8 cellular contexts compared by ENCODE assay signal in genomic region chr1:100038401-100039306, GRCh38.
DNase-seq lines count a peak whose midpoint lies in the region; ATAC-seq and TF ChIP-seq lines count a peak whose summit lies in the region.

No MANE protein-coding gene starts in this region.

- ATAC-seq in GM23338 = peak; percentile 64

- H3K27me3 ChIP-seq in GM23338 (ENCODE audit: insufficient read depth) = no peaks in the 10 kb centered on the region
- no peaks in the 10 kb centered on the region for H3K27me3 ChIP-seq in iPS DF 6.9 (ENCODE audit: control insufficient read depth, insufficient read depth, low read length)

- H3K4me3 Mint-ChIP-seq in GM23338 = peak overlapping the region; percentile 91

- peaks cover 77% of the 10 kb centered on the region for H3K79me2 ChIP-seq in GM23338 (replicated peaks; ENCODE audit: insufficient read depth)

- no CpG with 5 or more reads among the region's 70 CpGs for WGBS in iPS DF 6.9 (ENCODE audit: insufficient coverage, insufficient read length)

- DNase-seq in GDM1 (lab: John Stamatoyannopoulos, UW) (peak; percentile 31), GM23338 (ENCODE audit: low spot score) (peak; percentile 57), LHCN-M2 (ENCODE audit: low read depth) (peak; percentile 66), T1000 (lab: John Stamatoyannopoulos, UW) (peak; percentile 53), astrocyte of the cerebellum (ENCODE audit: low read depth) (peak; percentile 29), iPS DF 6.9 (ENCODE audit: low read depth, low spot score) (no peak), skeletal muscle cell (ENCODE audit: low read depth) (peak; percentile 21), 8988T (no peak)

- peaks cover 20% of the 10 kb centered on the region for H4K20me1 ChIP-seq in GM23338 (replicated peaks; ENCODE audit: insufficient read depth)

- no peaks in the 10 kb centered on the region for H3K9me2 ChIP-seq in GM23338 (ENCODE audit: insufficient read depth)

- H3K4me3 ChIP-seq in GM23338 = peak overlapping the region; percentile 69
- peak overlapping the region; percentile 91 for H3K4me3 ChIP-seq in astrocyte of the cerebellum (ENCODE audit: low read depth, low read length)
- peak overlapping the region; percentile 97 for H3K4me3 ChIP-seq in iPS DF 6.9 (ENCODE audit: low read length)
- H3K4me3 ChIP-seq in skeletal muscle cell (ENCODE audit: low read depth, low read length) = peak overlapping the region; percentile 75

- no peaks in the 10 kb centered on the region for H3F3A ChIP-seq in GM23338 (replicated peaks; ENCODE audit: low read depth)

- H3K9me3 Mint-ChIP-seq in GM23338 = no peaks in the 10 kb centered on the region

- H3K27ac Mint-ChIP-seq in GM23338 = peak overlapping the region; percentile 100

- peaks cover 19% of the 10 kb centered on the region for H3K4me1 ChIP-seq in GM23338 (ENCODE audit: insufficient read depth)
- no peaks in the 10 kb centered on the region for H3K4me1 ChIP-seq in iPS DF 6.9 (ENCODE audit: control insufficient read depth, insufficient read depth, low read length)

- H3K36me3 ChIP-seq in GM23338 (ENCODE audit: insufficient read depth) (no peaks in the 10 kb centered on the region), iPS DF 6.9 (ENCODE audit: control insufficient read depth, insufficient read depth, low read length) (no peaks in the 10 kb centered on the region)

- no peaks in the 10 kb centered on the region for H3K9me3 ChIP-seq in iPS DF 6.9 (ENCODE audit: control insufficient read depth, insufficient read depth, low read length)

- peak overlapping the region; percentile 84 for H3K4me2 ChIP-seq in GM23338

- in situ Hi-C loops in astrocyte of the cerebellum (cut with HindIII; ENCODE audit: low sequenced_read_pairs) = no loop called here

- H3K4me1 Mint-ChIP-seq in GM23338 = peaks cover 25% of the 10 kb centered on the region

- no peak for TF ChIP-seq CTCF in GM23338 (conservative IDR thresholded peaks at IDR 0.05; ENCODE audit: low read depth in 2 of 2)
- TF ChIP-seq CTCF in astrocyte of the cerebellum (IDR thresholded peaks at IDR 0.05; ENCODE audit: low read depth, low read length, missing control alignments) = no peak

- H3K27ac ChIP-seq in GM23338 (ENCODE audit: low read depth) (peak overlapping the region; percentile 92), iPS DF 6.9 (ENCODE audit: low read length) (no peak overlapping the region)

- H2AFZ ChIP-seq in GM23338 = no peak overlapping the region

- peaks cover 8% of the 10 kb centered on the region for H3K27me3 Mint-ChIP-seq in GM23338 (ENCODE audit: insufficient read depth, low read depth, poor library complexity)

- peaks cover 13% of the 10 kb centered on the region for H3K36me3 Mint-ChIP-seq in GM23338 (ENCODE audit: low read depth)

TF ChIP-seq in GM23338, 12 proteins besides CTCF, POLR2A, EP300 and RAD21:
- TF ChIP-seq, protein P1, sequence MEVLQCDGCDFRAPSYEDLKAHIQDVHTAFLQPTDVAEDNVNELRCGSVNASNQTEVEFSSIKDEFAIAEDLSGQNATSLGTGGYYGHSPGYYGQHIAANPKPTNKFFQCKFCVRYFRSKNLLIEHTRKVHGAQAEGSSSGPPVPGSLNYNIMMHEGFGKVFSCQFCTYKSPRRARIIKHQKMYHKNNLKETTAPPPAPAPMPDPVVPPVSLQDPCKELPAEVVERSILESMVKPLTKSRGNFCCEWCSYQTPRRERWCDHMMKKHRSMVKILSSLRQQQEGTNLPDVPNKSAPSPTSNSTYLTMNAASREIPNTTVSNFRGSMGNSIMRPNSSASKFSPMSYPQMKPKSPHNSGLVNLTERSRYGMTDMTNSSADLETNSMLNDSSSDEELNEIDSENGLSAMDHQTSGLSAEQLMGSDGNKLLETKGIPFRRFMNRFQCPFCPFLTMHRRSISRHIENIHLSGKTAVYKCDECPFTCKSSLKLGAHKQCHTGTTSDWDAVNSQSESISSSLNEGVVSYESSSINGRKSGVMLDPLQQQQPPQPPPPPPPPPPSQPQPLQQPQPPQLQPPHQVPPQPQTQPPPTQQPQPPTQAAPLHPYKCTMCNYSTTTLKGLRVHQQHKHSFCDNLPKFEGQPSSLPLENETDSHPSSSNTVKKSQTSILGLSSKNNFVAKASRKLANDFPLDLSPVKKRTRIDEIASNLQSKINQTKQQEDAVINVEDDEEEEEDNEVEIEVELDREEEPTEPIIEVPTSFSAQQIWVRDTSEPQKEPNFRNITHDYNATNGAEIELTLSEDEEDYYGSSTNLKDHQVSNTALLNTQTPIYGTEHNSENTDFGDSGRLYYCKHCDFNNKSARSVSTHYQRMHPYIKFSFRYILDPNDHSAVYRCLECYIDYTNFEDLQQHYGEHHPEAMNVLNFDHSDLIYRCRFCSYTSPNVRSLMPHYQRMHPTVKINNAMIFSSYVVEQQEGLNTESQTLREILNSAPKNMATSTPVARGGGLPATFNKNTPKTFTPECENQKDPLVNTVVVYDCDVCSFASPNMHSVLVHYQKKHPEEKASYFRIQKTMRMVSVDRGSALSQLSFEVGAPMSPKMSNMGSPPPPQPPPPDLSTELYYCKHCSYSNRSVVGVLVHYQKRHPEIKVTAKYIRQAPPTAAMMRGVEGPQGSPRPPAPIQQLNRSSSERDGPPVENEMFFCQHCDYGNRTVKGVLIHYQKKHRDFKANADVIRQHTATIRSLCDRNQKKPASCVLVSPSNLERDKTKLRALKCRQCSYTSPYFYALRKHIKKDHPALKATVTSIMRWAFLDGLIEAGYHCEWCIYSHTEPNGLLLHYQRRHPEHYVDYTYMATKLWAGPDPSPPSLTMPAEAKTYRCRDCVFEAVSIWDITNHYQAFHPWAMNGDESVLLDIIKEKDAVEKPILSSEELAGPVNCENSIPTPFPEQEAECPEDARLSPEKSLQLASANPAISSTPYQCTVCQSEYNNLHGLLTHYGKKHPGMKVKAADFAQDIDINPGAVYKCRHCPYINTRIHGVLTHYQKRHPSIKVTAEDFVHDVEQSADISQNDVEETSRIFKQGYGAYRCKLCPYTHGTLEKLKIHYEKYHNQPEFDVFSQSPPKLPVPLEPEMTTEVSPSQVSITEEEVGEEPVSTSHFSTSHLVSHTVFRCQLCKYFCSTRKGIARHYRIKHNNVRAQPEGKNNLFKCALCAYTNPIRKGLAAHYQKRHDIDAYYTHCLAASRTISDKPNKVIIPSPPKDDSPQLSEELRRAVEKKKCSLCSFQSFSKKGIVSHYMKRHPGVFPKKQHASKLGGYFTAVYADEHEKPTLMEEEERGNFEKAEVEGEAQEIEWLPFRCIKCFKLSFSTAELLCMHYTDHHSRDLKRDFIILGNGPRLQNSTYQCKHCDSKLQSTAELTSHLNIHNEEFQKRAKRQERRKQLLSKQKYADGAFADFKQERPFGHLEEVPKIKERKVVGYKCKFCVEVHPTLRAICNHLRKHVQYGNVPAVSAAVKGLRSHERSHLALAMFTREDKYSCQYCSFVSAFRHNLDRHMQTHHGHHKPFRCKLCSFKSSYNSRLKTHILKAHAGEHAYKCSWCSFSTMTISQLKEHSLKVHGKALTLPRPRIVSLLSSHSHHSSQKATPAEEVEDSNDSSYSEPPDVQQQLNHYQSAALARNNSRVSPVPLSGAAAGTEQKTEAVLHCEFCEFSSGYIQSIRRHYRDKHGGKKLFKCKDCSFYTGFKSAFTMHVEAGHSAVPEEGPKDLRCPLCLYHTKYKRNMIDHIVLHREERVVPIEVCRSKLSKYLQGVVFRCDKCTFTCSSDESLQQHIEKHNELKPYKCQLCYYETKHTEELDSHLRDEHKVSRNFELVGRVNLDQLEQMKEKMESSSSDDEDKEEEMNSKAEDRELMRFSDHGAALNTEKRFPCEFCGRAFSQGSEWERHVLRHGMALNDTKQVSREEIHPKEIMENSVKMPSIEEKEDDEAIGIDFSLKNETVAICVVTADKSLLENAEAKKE (CRISPR knock-in tag; IDR thresholded peaks at IDR 0.05) = no peak
- TF ChIP-seq ETS1 (IDR thresholded peaks at IDR 0.05) (no peak), ZNF331 (CRISPR knock-in tag; IDR thresholded peaks at IDR 0.05; ENCODE audit: low read depth) (no peak), POLR2AphosphoS5 (IDR thresholded peaks at IDR 0.05; ENCODE audit: low read depth) (no peak), ZNF114 (CRISPR knock-in tag; IDR thresholded peaks at IDR 0.05) (no peak), NANOG (IDR thresholded peaks at IDR 0.05; ENCODE audit: borderline replicate concordance) (no peak), EZH2 (IDR thresholded peaks at IDR 0.05; ENCODE audit: low read depth, unreplicated experiment) (no peak), JUNB (IDR thresholded peaks at IDR 0.05; ENCODE audit: unreplicated experiment) (no peak), CREB1 (CRISPR knock-in tag; IDR thresholded peaks at IDR 0.05; ENCODE audit: low read depth) (no peak), EZH2phosphoT487 (IDR thresholded peaks at IDR 0.05; ENCODE audit: unreplicated experiment) (no peak)

Comparison
In these comparisons a context has a peak if more than half of its experiments do, and no peak if none do; other contexts are left out.
1. DNase-seq: peak in GDM1 (single experiment), GM23338 (single experiment), LHCN-M2 (single experiment), T1000 (single experiment), astrocyte of the cerebellum (single experiment) and skeletal muscle cell (single experiment); none in iPS DF 6.9 (single experiment) and 8988T (single experiment).
2. Peak in every context shown above with its lines, with median percentiles within 50 percentile points of each other: H3K4me3 ChIP-seq.